Comparison of ENCODE assay signal across 1 cellular context in genomic region chr1:211605034-211605433, GRCh38.
A peak's percentile ranks its signal among the peaks of the same experiment; 100 is the strongest.
TF ChIP-seq lines count a peak whose summit lies in the region.

No MANE protein-coding gene starts in this region.

TF ChIP-seq in HepG2, 621 proteins besides CTCF, POLR2A, EP300 and RAD21 (continued from another document):
- TF ChIP-seq ZNF646 (CRISPR knock-in tag; IDR thresholded peaks at IDR 0.05) (no peak), HDAC2 (CRISPR knock-in tag; IDR thresholded peaks at IDR 0.05) (no peak), ZNF362 (CRISPR knock-in tag; IDR thresholded peaks at IDR 0.05; ENCODE audit: borderline replicate concordance) (no peak), ZNF614 (CRISPR knock-in tag; IDR thresholded peaks at IDR 0.05; ENCODE audit: borderline replicate concordance) (no peak), SOX6 (IDR thresholded peaks at IDR 0.05) (no peak), SOX6 (CRISPR knock-in tag; IDR thresholded peaks at IDR 0.05) (peak; percentile 6; the same call in 1 of the 2 replicates), TAF1 (CRISPR knock-in tag; IDR thresholded peaks at IDR 0.05) (no peak), ZBTB43 (CRISPR knock-in tag; conservative IDR thresholded peaks at IDR 0.05) (no peak), SSRP1 (CRISPR knock-in tag; IDR thresholded peaks at IDR 0.05) (no peak), ZBED4 (CRISPR knock-in tag; IDR thresholded peaks at IDR 0.05; ENCODE audit: borderline replicate concordance) (no peak), THAP8 (CRISPR knock-in tag; IDR thresholded peaks at IDR 0.05; ENCODE audit: borderline replicate concordance) (no peak), HDAC1 (CRISPR knock-in tag; IDR thresholded peaks at IDR 0.05) (0 out of 2 replicates have a peak, but pooled peaks have one; percentile 9), YEATS4 (CRISPR knock-in tag; IDR thresholded peaks at IDR 0.05; ENCODE audit: borderline replicate concordance) (no peak), ZFP62 (CRISPR knock-in tag; IDR thresholded peaks at IDR 0.05) (no peak), MIER2 (CRISPR knock-in tag; IDR thresholded peaks at IDR 0.05) (no peak), HMGXB3 (CRISPR knock-in tag; IDR thresholded peaks at IDR 0.05; ENCODE audit: borderline replicate concordance) (no peak)
